8 cellular contexts compared by ENCODE assay signal in genomic region chr6:155530219-155530834, GRCh38.
A peak's percentile ranks its signal among the peaks of the same experiment; 100 is the strongest.
DNase-seq lines count a peak whose midpoint lies in the region; ATAC-seq and TF ChIP-seq lines count a peak whose summit lies in the region.

No MANE protein-coding gene starts in this region.

- H3K4me2 ChIP-seq in OCI-LY3 (ENCODE audit: low read length): no peak overlapping the region

- no peak overlapping the region for H3K27ac Mint-ChIP-seq in progenitor cell of endocrine pancreas

- no peak overlapping the region for H2AFZ ChIP-seq in OCI-LY3 (ENCODE audit: low read depth, low read length)

- H3K36me3 Mint-ChIP-seq in progenitor cell of endocrine pancreas (ENCODE audit: insufficient read depth): peaks cover 1% of the 10 kb centered on the region

- TF ChIP-seq CTCF in GM10266 (IDR thresholded peaks at IDR 0.05; ENCODE audit: control insufficient read depth, insufficient read depth, low read depth, missing control alignments): peak; percentile 67
- TF ChIP-seq CTCF in OCI-LY3 (IDR thresholded peaks at IDR 0.05; ENCODE audit: low read depth, low read length): peak; percentile 70
- TF ChIP-seq CTCF in progenitor cell of endocrine pancreas (IDR thresholded peaks at IDR 0.05; ENCODE audit: unreplicated experiment): peak; percentile 68

- DNase-seq in AML-193 (lab: John Stamatoyannopoulos, UW): peak; percentile 40 to 48
- peak; percentile 31 for DNase-seq in GM10266 (ENCODE audit: extremely low spot score)
- peak; percentile 16 for DNase-seq in epidermal melanocyte (ENCODE audit: insufficient read length, low spot score)
- DNase-seq in progenitor cell of endocrine pancreas (ENCODE audit: low spot score, unreplicated experiment): no peak
- DNase-seq in activated gamma-delta T cell (lab: John Stamatoyannopoulos, UW): no peak
- DNase-seq in UCSD-AML1 (lab: John Stamatoyannopoulos, UW; ENCODE audit: unreplicated experiment): no peak

- H4K20me1 ChIP-seq in OCI-LY3 (ENCODE audit: insufficient read depth, low read length): no peaks in the 10 kb centered on the region

- 0 out of 2 replicates have a peak, but pooled peaks cover 5% of the 10 kb centered on the region for H3K4me1 ChIP-seq in OCI-LY3 (ENCODE audit: low read length)

- no peak overlapping the region for H3K9ac ChIP-seq in OCI-LY3 (ENCODE audit: low read length)

- H3K4me1 Mint-ChIP-seq in progenitor cell of endocrine pancreas (ENCODE audit: low read depth): no peaks in the 10 kb centered on the region

- H3K4me3 Mint-ChIP-seq in progenitor cell of endocrine pancreas (ENCODE audit: low read depth): no peak overlapping the region

- H3K79me2 ChIP-seq in OCI-LY3 (ENCODE audit: low read length): no peaks in the 10 kb centered on the region

- H3K9me3 ChIP-seq in OCI-LY3 (ENCODE audit: insufficient read depth, low read length): no peaks in the 10 kb centered on the region

- H3K27me3 ChIP-seq in OCI-LY3 (ENCODE audit: low read depth, low read length): no peaks in the 10 kb centered on the region

- H3K27me3 Mint-ChIP-seq in progenitor cell of endocrine pancreas: no peaks in the 10 kb centered on the region

- peaks cover 11% of the 10 kb centered on the region for H3K9me3 Mint-ChIP-seq in progenitor cell of endocrine pancreas (ENCODE audit: low read depth)

- H3K4me3 ChIP-seq in OCI-LY3 (ENCODE audit: low read length): no peak overlapping the region

- no peaks in the 10 kb centered on the region for H3K36me3 ChIP-seq in OCI-LY3 (replicated peaks; ENCODE audit: low read depth, low read length)

- peak; percentile 57 for ATAC-seq in HG03060 (IDR thresholded peaks at IDR 0.05; ENCODE audit: low read depth, unreplicated experiment)

- no peak overlapping the region for H3K27ac ChIP-seq in OCI-LY3 (ENCODE audit: low read length)

Comparison
In these comparisons a context has a peak if more than half of its experiments do, and no peak if none do; other contexts are left out.
1. DNase-seq: peak in AML-193 (2 of 2), GM10266 (single experiment) and epidermal melanocyte (single experiment); none in progenitor cell of endocrine pancreas (single experiment), activated gamma-delta T cell (single experiment) and UCSD-AML1 (single experiment).
2. Peak in every context shown above with its lines, with median percentiles within 50 percentile points of each other: CTCF ChIP-seq.